Comparison of ENCODE assay signal across 11 cellular contexts in genomic region chr3:48467473-48468267, GRCh38. TPM values are rescaled to one million over a fixed set of nuclear protein-coding genes. Genes with fewer than 3 reads are reported as not detected.
A peak's percentile ranks its signal among the peaks of the same experiment; 100 is the strongest.
DNase-seq lines count a peak whose midpoint lies in the region; ATAC-seq, FAIRE-seq and TF ChIP-seq lines count a peak whose summit lies in the region.
"Had no signal": no experiment of that assay in that cellular context is flagged by ENCODE, and none has a peak within 500 bp of the region (broad histone marks: within the 10 kb centered on the region; RNA-seq: fewer than 3 reads in every experiment).

No MANE protein-coding gene starts in this region.

- CTCF ChIA-PET in SK-N-SH (lab: Yijun Ruan, JAX) = interaction anchor here (1.2 to 8.2 kb wide), 5 partner anchors 31 to 86 kb away, joined by 3 to 136 read pairs (median 3); partner anchors contain the start of gene PFKFB4

- H3K27me3 ChIP-seq in SK-N-SH (ENCODE audit: insufficient read depth) (no peaks in the 10 kb centered on the region), stomach (no peaks in the 10 kb centered on the region)

- H3K9me3 Mint-ChIP-seq in activated T-helper 17 cell treated with anti-CD3 and anti-CD28 coated beads, Interleukin-2, amount 50 U/mL, for 72 hours = no peaks in the 10 kb centered on the region

- 0 out of 2 replicates have a peak, but pooled peaks have one; percentile 7 for TF ChIP-seq RAD21 in SK-N-SH (IDR thresholded peaks at IDR 0.05; ENCODE audit: low read length)

- FAIRE-seq in kidney (lab: Jason Lieb, UNC) = no peak
- FAIRE-seq: islet of Langerhans had no signal

- TF ChIP-seq CTCF in SK-N-SH (IDR thresholded peaks at IDR 0.05) (no peak), kidney (IDR thresholded peaks at IDR 0.05; ENCODE audit: borderline replicate concordance, extremely low read depth, insufficient read depth) (no peak), stomach (IDR thresholded peaks at IDR 0.05) (no peak)

- H3K4me1 ChIP-seq in SK-N-SH (ENCODE audit: control insufficient read depth in 1 of 2, insufficient read depth in 2 of 2, low read depth in 1 of 2, low read length in 1 of 2) = peaks cover 16 to 67% of the 10 kb centered on the region in 2 experiments; a peak in 2 of 4 replicates
- peaks cover 23 to 43% of the 10 kb centered on the region in 2 donors for H3K4me1 ChIP-seq in kidney (ENCODE audit: control insufficient read depth in 1 of 2, insufficient read depth in 1 of 2, low read depth in 1 of 2, low read length in 2 of 2)
- H3K4me1 ChIP-seq in stomach = peaks cover 52 to 83% (median 77%) of the 10 kb centered on the region in 4 donors

- peak overlapping the region; percentile 97 for H3K4me3 Mint-ChIP-seq in activated T-helper 17 cell treated with anti-CD3 and anti-CD28 coated beads, Interleukin-2, amount 50 U/mL, for 72 hours

- TF ChIP-seq EP300 in SK-N-SH (IDR thresholded peaks at IDR 0.05; ENCODE audit: borderline replicate concordance in 1 of 2, low read depth in 1 of 2, low read length in 1 of 2) (no peak), stomach (IDR thresholded peaks at IDR 0.05) (no peak)

- intact Hi-C loops in kidney (cut with DNase I) = loop anchor here (5.0 kb wide), 1 partner anchor 35 kb away; the partner anchor contains the start of gene SHISA5
- intact Hi-C loops in stomach (cut with DNase I; ENCODE audit: low total_unique reads) = no loop called here

- peaks cover 65% of the 10 kb centered on the region for H3K79me2 ChIP-seq in SK-N-SH (ENCODE audit: insufficient read depth)

- POLR2A ChIA-PET in SK-N-SH (lab: Yijun Ruan, JAX) = interaction anchor here (0.9 kb wide), 1 partner anchor 27 kb away, joined by 3 read pairs; no protein-coding TSS in a partner anchor

- H3K4me2 ChIP-seq in SK-N-SH = peak overlapping the region; percentile 78; the same call in 1 of the 2 replicates

- peak overlapping the region; percentile 96 for H3K27ac Mint-ChIP-seq in activated T-helper 17 cell treated with anti-CD3 and anti-CD28 coated beads, Interleukin-2, amount 50 U/mL, for 72 hours

- H3K36me3 ChIP-seq in SK-N-SH (replicated peaks in 1 of 2; ENCODE audit: control insufficient read depth in 1 of 2, insufficient read depth in 2 of 2, low read length in 1 of 2) (peaks cover 0 to 35% of the 10 kb centered on the region in 2 experiments), kidney (ENCODE audit: control insufficient read depth in 1 of 2, insufficient read depth in 2 of 2, low read length in 2 of 2) (peaks cover 5 to 10% of the 10 kb centered on the region in 2 donors), stomach (peaks cover 30 to 52% (median 37%) of the 10 kb centered on the region in 4 donors)

- H3K9ac ChIP-seq in SK-N-SH (peak overlapping the region; percentile 95; the same call in 1 of the 2 replicates), kidney (ENCODE audit: low read length in 2 of 2) (peak overlapping the region in 1 of 2 donors; percentile 78)

- H3K4me3 ChIP-seq in SK-N-SH (ENCODE audit: low read depth in 2 of 2, low read length in 1 of 2) = no peak overlapping the region
- H3K4me3 ChIP-seq in kidney (ENCODE audit: low read length in 2 of 2) = peak overlapping the region in 1 of 2 donors; percentile 84
- peak overlapping the region; percentile 49 to 61 (median 56) for H3K4me3 ChIP-seq in stomach

- ATAC-seq in SK-N-SH treated with all-trans-retinoic acid at 6 μM for 48 hours = no peak
- no peak for ATAC-seq in activated T-helper 17 cell treated with anti-CD3 and anti-CD28 coated beads, Interleukin-2, amount 50 U/mL, for 72 hours (replicated peaks)

- no peaks in the 10 kb centered on the region for H3K9me2 ChIP-seq in SK-N-SH

- 85% methylated on average over 6 of the region's 7 CpGs for WGBS in SK-N-SH (ENCODE audit: low lambda C conversion rate)
- 55 to 61% (median 58%) methylated on average over 7 of the region's 7 CpGs for WGBS in stomach, 5 donors

- peak overlapping the region; percentile 99 to 100 for H3K27ac ChIP-seq in SK-N-SH (ENCODE audit: low read depth in 2 of 2, low read length in 1 of 2)
- peak overlapping the region; percentile 99 to 100 for H3K27ac ChIP-seq in kidney (ENCODE audit: low read depth in 2 of 2, low read length in 2 of 2)
- H3K27ac ChIP-seq in stomach = peak overlapping the region; percentile 97 to 100 (median 100)

- no peak for DNase-seq in SK-N-SH
- no peak for DNase-seq in kidney
- no peak for DNase-seq in stomach
- no peak for DNase-seq in amniotic stem cell (lab: John Stamatoyannopoulos, UW)
- no peak for DNase-seq in NCI-H2171 treated with DMSO at 0.1 percent for 48 hours (lab: John Stamatoyannopoulos, UW)
- no peak for DNase-seq in stimulated activated CD4-positive, alpha-beta T cell treated with anti-CD3 and anti-CD28 coated beads, Interleukin-4, amount 100 ng/mL, for 1 hour
- DNase-seq: ACHN; activated CD8-positive, alpha-beta memory T cell treated with anti-CD3 and anti-CD28 coated beads, Interleukin-2, amount 50 U/mL, for 48 hours had no signal

- H3K9me3 ChIP-seq in SK-N-SH (no peaks in the 10 kb centered on the region), kidney (ENCODE audit: control insufficient read depth in 1 of 2, low read length in 2 of 2) (no peaks in the 10 kb centered on the region), stomach (no peaks in the 10 kb centered on the region)

- peaks cover 33% of the 10 kb centered on the region for H3K4me1 Mint-ChIP-seq in activated T-helper 17 cell treated with anti-CD3 and anti-CD28 coated beads, Interleukin-2, amount 50 U/mL, for 72 hours

- H4K20me1 ChIP-seq in SK-N-SH (ENCODE audit: insufficient read depth) = no peaks in the 10 kb centered on the region

- H3K27me3 Mint-ChIP-seq in activated T-helper 17 cell treated with anti-CD3 and anti-CD28 coated beads, Interleukin-2, amount 50 U/mL, for 72 hours = no peaks in the 10 kb centered on the region

- no peak for TF ChIP-seq POLR2A in stomach (IDR thresholded peaks at IDR 0.05)

- peaks cover 15% of the 10 kb centered on the region for H3F3A ChIP-seq in SK-N-SH (replicated peaks; ENCODE audit: insufficient read depth)

- no peak overlapping the region for H2AFZ ChIP-seq in SK-N-SH (ENCODE audit: low read depth)

- peaks cover 58% of the 10 kb centered on the region for H3K36me3 Mint-ChIP-seq in activated T-helper 17 cell treated with anti-CD3 and anti-CD28 coated beads, Interleukin-2, amount 50 U/mL, for 72 hours (ENCODE audit: low read depth)

TF ChIP-seq in SK-N-SH, 30 proteins besides CTCF, POLR2A, EP300 and RAD21 (continues in another document):
- TF ChIP-seq EZH2phosphoT487 (IDR thresholded peaks at IDR 0.05; ENCODE audit: borderline replicate concordance, low read depth) (no peak), FOXJ3 (CRISPR knock-in tag; IDR thresholded peaks at IDR 0.05) (no peak)

TF ChIP-seq in SK-N-SH treated with all-trans-retinoic acid at 6 μM for 48 hours, 23 proteins besides CTCF, POLR2A, EP300 and RAD21:
- no peak for TF ChIP-seq ZFP30 (CRISPR knock-in tag; IDR thresholded peaks at IDR 0.05)

RNA-seq across cellular contexts. Expression of gene ATRIP, which starts 21.1 kb away (rescaled TPM):
- polyA plus RNA-seq in SK-N-SH (2012; rRNA removed) (5.6 and 6.5 TPM in 2 replicates), kidney (ENCODE audit: insufficient read depth, low read depth, low replicate concordance) (5.4 TPM), stomach (1 to 10 TPM; 2.9 to 5.8 (median 3.2) TPM)
- polyA plus RNA-seq in SK-N-SH (2012; cell fraction: cytosol; rRNA removed) = 4.0 and 4.3 TPM in 2 replicates
- polyA plus RNA-seq in SK-N-SH (2012; cell fraction: nucleus; rRNA removed) = 12.5 and 14.9 TPM in 2 replicates
- total RNA-seq in activated T-helper 17 cell treated with anti-CD3 and anti-CD28 coated beads, Interleukin-2, amount 50 U/mL, for 72 hours = 10 to 100 TPM; 10.5 to 14.9 TPM
- total RNA-seq in kidney (6.7 TPM), stomach (10 to 100 TPM in 2 of 5 donors, 1 to 10 TPM in 3; 2.3 to 34.4 (median 5.5) TPM)

RNA-seq across cellular contexts. Expression of gene TMA7, which starts 27.6 kb away (rescaled TPM):
- polyA plus RNA-seq in SK-N-SH (2012; rRNA removed) (393 and 438 TPM in 2 replicates), kidney (ENCODE audit: insufficient read depth, low read depth, low replicate concordance) (631 TPM), stomach (100 to 1,000 TPM; 644 to 702 (median 660) TPM)
- polyA plus RNA-seq in SK-N-SH (2012; cell fraction: cytosol; rRNA removed) = 655 and 1,170 TPM in 2 replicates
- polyA plus RNA-seq in SK-N-SH (2012; cell fraction: nucleus; rRNA removed) = 91.0 and 95.9 TPM in 2 replicates
- total RNA-seq in activated T-helper 17 cell treated with anti-CD3 and anti-CD28 coated beads, Interleukin-2, amount 50 U/mL, for 72 hours = 100 to 1,000 TPM; 181 to 328 TPM
- total RNA-seq in kidney (195 TPM), stomach (100 to 1,000 TPM; 107 to 298 (median 230) TPM)

RNA-seq across cellular contexts. Expression of gene CCDC51, which starts 27.8 kb away (rescaled TPM):
- 24.2 and 29.6 TPM in 2 replicates for polyA plus RNA-seq in SK-N-SH (2012; rRNA removed)
- polyA plus RNA-seq in SK-N-SH (2012; cell fraction: cytosol; rRNA removed) = 22.7 and 27.4 TPM in 2 replicates
- polyA plus RNA-seq in SK-N-SH (2012; cell fraction: nucleus; rRNA removed) = 15.3 and 20.4 TPM in 2 replicates
- 10 to 100 TPM; 15.5 to 28.4 TPM for total RNA-seq in activated T-helper 17 cell treated with anti-CD3 and anti-CD28 coated beads, Interleukin-2, amount 50 U/mL, for 72 hours
- total RNA-seq in kidney = 13.8 TPM
- polyA plus RNA-seq in kidney (ENCODE audit: insufficient read depth, low read depth, low replicate concordance) = 32.8 TPM
- total RNA-seq in stomach = 10 to 100 TPM in 1 of 5 donors, 1 to 10 TPM in 4; 1.8 to 12.5 (median 7.1) TPM
- 10 to 100 TPM in 1 of 3 donors, 1 to 10 TPM in 2; 6.0 to 10.3 (median 9.5) TPM for polyA plus RNA-seq in stomach

RNA-seq across cellular contexts. Expression of gene SHISA5, which starts 36.3 kb away (rescaled TPM):
- polyA plus RNA-seq in SK-N-SH (2012; rRNA removed) = 141 and 194 TPM in 2 replicates
- 121 and 166 TPM in 2 replicates for polyA plus RNA-seq in SK-N-SH (2012; cell fraction: cytosol; rRNA removed)
- 102 and 112 TPM in 2 replicates for polyA plus RNA-seq in SK-N-SH (2012; cell fraction: nucleus; rRNA removed)
- 100 to 1,000 TPM; 112 to 113 TPM for total RNA-seq in activated T-helper 17 cell treated with anti-CD3 and anti-CD28 coated beads, Interleukin-2, amount 50 U/mL, for 72 hours
- 214 TPM for total RNA-seq in kidney
- 157 TPM for polyA plus RNA-seq in kidney (ENCODE audit: insufficient read depth, low read depth, low replicate concordance)
- 100 to 1,000 TPM in 1 of 5 donors, 10 to 100 TPM in 4; 43.4 to 182 (median 51.8) TPM for total RNA-seq in stomach
- polyA plus RNA-seq in stomach = 100 to 1,000 TPM in 1 of 3 donors, 10 to 100 TPM in 2; 57.5 to 116 (median 58.7) TPM

RNA-seq across cellular contexts. Expression of gene PLXNB1, which starts 37.8 kb away (rescaled TPM):
- 38.0 and 39.8 TPM in 2 replicates for polyA plus RNA-seq in SK-N-SH (2012; rRNA removed)
- polyA plus RNA-seq in SK-N-SH (2012; cell fraction: cytosol; rRNA removed) = 6.5 and 13.9 TPM in 2 replicates
- 195 and 267 TPM in 2 replicates for polyA plus RNA-seq in SK-N-SH (2012; cell fraction: nucleus; rRNA removed)
- 1 to 10 TPM; 3.5 to 3.8 TPM for total RNA-seq in activated T-helper 17 cell treated with anti-CD3 and anti-CD28 coated beads, Interleukin-2, amount 50 U/mL, for 72 hours
- 224 TPM for total RNA-seq in kidney
- polyA plus RNA-seq in kidney (ENCODE audit: insufficient read depth, low read depth, low replicate concordance) = 101 TPM
- 100 to 1,000 TPM in 4 of 5 donors, 10 to 100 TPM in 1; 86.7 to 874 (median 314) TPM for total RNA-seq in stomach
- polyA plus RNA-seq in stomach = 100 to 1,000 TPM in 1 of 3 donors, 10 to 100 TPM in 2; 13.9 to 157 (median 45.0) TPM

Comparison
In these comparisons a context has a peak if more than half of its experiments do, and no peak if none do; other contexts are left out.
1. H3K4me3 ChIP-seq: peak in stomach (4 of 4); none in SK-N-SH (0 of 2).
2. Peak in every context shown above with its lines, with median percentiles within 50 percentile points of each other: H3K27ac ChIP-seq.